In genomic region chr4:55819634-55820033, GRCh38 we compare ENCODE assay signal across 11 cellular contexts. TPM values are rescaled to one million over a fixed set of nuclear protein-coding genes. Genes with fewer than 3 reads are reported as not detected.
DNase-seq lines count a peak whose midpoint lies in the region; ATAC-seq and TF ChIP-seq lines count a peak whose summit lies in the region.
"Had no signal": no experiment of that assay in that cellular context is flagged by ENCODE, and none has a peak within 500 bp of the region (broad histone marks: within the 10 kb centered on the region; RNA-seq: fewer than 3 reads in every experiment).

Gene EXOC1L, plus strand, starts transcription at chr4:55819790. Its CDS starts 237 bp downstream, at chr4:55820027.

- H3K4me1 Mint-ChIP-seq in activated CD8-positive, alpha-beta T cell treated with anti-CD3 and anti-CD28 coated beads for 36 hours (ENCODE audit: low read depth), result peaks cover 7% of the 10 kb centered on the region
- peaks cover 3% of the 10 kb centered on the region for H3K4me1 Mint-ChIP-seq in activated CD8-positive, alpha-beta T cell treated with anti-CD3 and anti-CD28 coated beads, Interleukin-2, amount 10 ng/mL, durations not matched to agents 7 days and 5 days (ENCODE audit: low read depth)
- peaks cover 2 to 6% of the 10 kb centered on the region in 2 donors for H3K4me1 Mint-ChIP-seq in immature natural killer cell

- TF ChIP-seq EP300 in suprapubic skin (IDR thresholded peaks at IDR 0.05), result no peak

- in situ Hi-C loops in astrocyte of the spinal cord (cut with HindIII; ENCODE audit: low sequenced_read_pairs), result no loop called here

- no peaks in the 10 kb centered on the region for H3K9me3 ChIP-seq in suprapubic skin

- H3K4me1 ChIP-seq in suprapubic skin, result peaks cover 10% of the 10 kb centered on the region

- no peaks in the 10 kb centered on the region for H3K9me3 Mint-ChIP-seq in activated CD8-positive, alpha-beta T cell treated with anti-CD3 and anti-CD28 coated beads for 36 hours
- H3K9me3 Mint-ChIP-seq in activated CD8-positive, alpha-beta T cell treated with anti-CD3 and anti-CD28 coated beads, Interleukin-2, amount 10 ng/mL, durations not matched to agents 7 days and 5 days (ENCODE audit: insufficient read depth), result no peaks in the 10 kb centered on the region
- no peaks in the 10 kb centered on the region for H3K9me3 Mint-ChIP-seq in immature natural killer cell
- H3K9me3 Mint-ChIP-seq: activated CD4-positive, alpha-beta T cell treated with anti-CD3 and anti-CD28 coated beads, Interleukin-2, amount 10 ng/mL, durations not matched to agents 7 days and 5 days had no signal

- intact Hi-C loops in activated CD8-positive, alpha-beta T cell treated with anti-CD3 and anti-CD28 coated beads for 36 hours (cut with micrococcal nuclease), result no loop called here

- H3K27me3 Mint-ChIP-seq in activated CD8-positive, alpha-beta T cell treated with anti-CD3 and anti-CD28 coated beads for 36 hours, result peaks cover 22% of the 10 kb centered on the region
- H3K27me3 Mint-ChIP-seq in activated CD8-positive, alpha-beta T cell treated with anti-CD3 and anti-CD28 coated beads, Interleukin-2, amount 10 ng/mL, durations not matched to agents 7 days and 5 days (ENCODE audit: low read depth), result peaks cover 18% of the 10 kb centered on the region
- H3K27me3 Mint-ChIP-seq in immature natural killer cell (ENCODE audit: low read depth in 3 of 3), result peaks cover 10 to 12% (median 11%) of the 10 kb centered on the region in 3 donors

- H3K27ac Mint-ChIP-seq in activated CD8-positive, alpha-beta T cell treated with anti-CD3 and anti-CD28 coated beads for 36 hours, result no peak within 1 kb of the TSS
- H3K27ac Mint-ChIP-seq in activated CD8-positive, alpha-beta T cell treated with anti-CD3 and anti-CD28 coated beads, Interleukin-2, amount 10 ng/mL, durations not matched to agents 7 days and 5 days, result no peak within 1 kb of the TSS
- peak within 1 kb of the TSS in 1 of 6 donors; percentile 10 for H3K27ac Mint-ChIP-seq in immature natural killer cell
- H3K27ac Mint-ChIP-seq: activated CD4-positive, alpha-beta T cell treated with anti-CD3 and anti-CD28 coated beads, Interleukin-2, amount 10 ng/mL, durations not matched to agents 7 days and 5 days had no signal

- POLR2A ChIA-PET in activated CD8-positive, alpha-beta T cell treated with anti-CD3 and anti-CD28 coated beads for 36 hours (lab: Charles Lee), result no interaction called here
- POLR2A ChIA-PET in activated CD8-positive, alpha-beta T cell treated with anti-CD3 and anti-CD28 coated beads, Interleukin-2, amount 10 ng/mL, durations not matched to agents 7 days and 5 days (lab: Charles Lee), result no interaction called here

- H3K36me3 Mint-ChIP-seq in activated CD8-positive, alpha-beta T cell treated with anti-CD3 and anti-CD28 coated beads for 36 hours (ENCODE audit: low read depth), result no peaks in the 10 kb centered on the region
- no peaks in the 10 kb centered on the region for H3K36me3 Mint-ChIP-seq in activated CD8-positive, alpha-beta T cell treated with anti-CD3 and anti-CD28 coated beads, Interleukin-2, amount 10 ng/mL, durations not matched to agents 7 days and 5 days (ENCODE audit: low read depth)
- no peaks in the 10 kb centered on the region for H3K36me3 Mint-ChIP-seq in immature natural killer cell

- DNase-seq in activated CD8-positive, alpha-beta T cell treated with anti-CD3 and anti-CD28 coated beads for 36 hours, result peak; percentile 7
- DNase-seq in activated CD8-positive, alpha-beta T cell treated with anti-CD3 and anti-CD28 coated beads, Interleukin-2, amount 10 ng/mL, durations not matched to agents 7 days and 5 days, result no peak
- DNase-seq in astrocyte of the spinal cord (ENCODE audit: low read depth, low spot score) (peak; percentile 34), immature natural killer cell (peak in 2 of 3 donors; percentile 2), suprapubic skin (ENCODE audit: low spot score in 2 of 2) (no peak), NCI-H1417 (lab: John Stamatoyannopoulos, UW) (no peak)
- DNase-seq in activated CD4-positive, alpha-beta T cell treated with anti-CD3 and anti-CD28 coated beads, Interleukin-2, amount 50 U/mL, for 48 hours, result no peak
- DNase-seq: activated CD4-positive, alpha-beta T cell treated with anti-CD3 and anti-CD28 coated beads, Interleukin-2, amount 10 ng/mL, durations not matched to agents 7 days and 5 days; NCI-H1105 treated with DMSO at 0.1 percent for 48 hours had no signal

- CTCF ChIA-PET in activated CD8-positive, alpha-beta T cell treated with anti-CD3 and anti-CD28 coated beads for 36 hours (lab: Charles Lee), result no interaction called here
- CTCF ChIA-PET in activated CD8-positive, alpha-beta T cell treated with anti-CD3 and anti-CD28 coated beads, Interleukin-2, amount 10 ng/mL, durations not matched to agents 7 days and 5 days (lab: Charles Lee), result interaction anchor here (1.6 kb wide), 1 partner anchor 47 kb away, joined by 4 read pairs; no protein-coding TSS in a partner anchor

- no peak for TF ChIP-seq POLR2A in suprapubic skin (IDR thresholded peaks at IDR 0.05)

- no peaks in the 10 kb centered on the region for H3K36me3 ChIP-seq in suprapubic skin

- H3K4me3 ChIP-seq in astrocyte of the spinal cord (ENCODE audit: low read depth, low read length) (peak within 1 kb of the TSS; percentile 27), suprapubic skin (peak within 1 kb of the TSS; percentile 30)

- H3K27ac ChIP-seq in suprapubic skin, result no peak within 1 kb of the TSS

- peak within 1 kb of the TSS; percentile 28 for H3K4me3 Mint-ChIP-seq in activated CD8-positive, alpha-beta T cell treated with anti-CD3 and anti-CD28 coated beads for 36 hours
- no peak within 1 kb of the TSS for H3K4me3 Mint-ChIP-seq in activated CD8-positive, alpha-beta T cell treated with anti-CD3 and anti-CD28 coated beads, Interleukin-2, amount 10 ng/mL, durations not matched to agents 7 days and 5 days
- H3K4me3 Mint-ChIP-seq in immature natural killer cell, result peak within 1 kb of the TSS in 4 of 5 donors; percentile 42 to 51 (median 46)
- H3K4me3 Mint-ChIP-seq: activated CD4-positive, alpha-beta T cell treated with anti-CD3 and anti-CD28 coated beads, Interleukin-2, amount 10 ng/mL, durations not matched to agents 7 days and 5 days had no signal

- H3K27me3 ChIP-seq in suprapubic skin, result no peaks in the 10 kb centered on the region

- no peak for TF ChIP-seq CTCF in activated CD8-positive, alpha-beta T cell treated with anti-CD3 and anti-CD28 coated beads for 36 hours (IDR thresholded peaks at IDR 0.05)
- TF ChIP-seq CTCF in astrocyte of the spinal cord (IDR thresholded peaks at IDR 0.05; ENCODE audit: low read depth, low read length) (peak; percentile 5), suprapubic skin (IDR thresholded peaks at IDR 0.05) (no peak)

- 19% methylated on average over 13 of the region's 13 CpGs for WGBS in suprapubic skin

- ATAC-seq in activated CD8-positive, alpha-beta T cell treated with anti-CD3 and anti-CD28 coated beads for 36 hours, result no peak
- no peak for ATAC-seq in activated CD8-positive, alpha-beta T cell treated with anti-CD3 and anti-CD28 coated beads, Interleukin-2, amount 10 ng/mL, durations not matched to agents 7 days and 5 days
- ATAC-seq in HG02970 (IDR thresholded peaks at IDR 0.05; ENCODE audit: low FRiP score, unreplicated experiment), result no peak

RNA-seq across cellular contexts. Expression of gene EXOC1L, which starts in this region (rescaled TPM):
- not detected for total RNA-seq in activated CD8-positive, alpha-beta T cell treated with anti-CD3 and anti-CD28 coated beads for 36 hours
- not detected for total RNA-seq in activated CD8-positive, alpha-beta T cell treated with anti-CD3 and anti-CD28 coated beads, Interleukin-2, amount 10 ng/mL, durations not matched to agents 7 days and 5 days
- polyA plus RNA-seq in immature natural killer cell, result under 1 TPM in 2 of 3 donors, not detected in 1; 0.59 to 0.62 TPM
- not detected for total RNA-seq in suprapubic skin
- total RNA-seq: activated CD4-positive, alpha-beta T cell treated with anti-CD3 and anti-CD28 coated beads, Interleukin-2, amount 10 ng/mL, durations not matched to agents 7 days and 5 days had no signal
- polyA plus RNA-seq: esophagus had no signal

Comparison
In these comparisons a context has a peak if more than half of its experiments do, and no peak if none do; other contexts are left out.
1. Peak in DNase-seq in activated CD8-positive, alpha-beta T cell treated with anti-CD3 and anti-CD28 coated beads for 36 hours; RNA of the gene not detected or under 1 TPM.
2. Peak in DNase-seq in immature natural killer cell; RNA of the gene not detected or under 1 TPM.